In genomic region chr5:173826179-173826920, GRCh38 we compare ENCODE assay signal across 27 cellular contexts.
DNase-seq lines count a peak whose midpoint lies in the region; ATAC-seq, FAIRE-seq and TF ChIP-seq lines count a peak whose summit lies in the region.
"Had no signal": no experiment of that assay in that cellular context is flagged by ENCODE, and none has a peak within 500 bp of the region (broad histone marks: within the 10 kb centered on the region; RNA-seq: fewer than 3 reads in every experiment).

No MANE protein-coding gene starts in this region.

- 0 out of 2 replicates have a peak overlapping the region, but pooled peaks have one; percentile 26 for H2AFZ ChIP-seq in OCI-LY1 (ENCODE audit: low read length)
- H2AFZ ChIP-seq in hepatocyte, result no peak overlapping the region

- H3K79me2 ChIP-seq in OCI-LY1 (ENCODE audit: insufficient read depth, low read length), result no peaks in the 10 kb centered on the region
- no peaks in the 10 kb centered on the region for H3K79me2 ChIP-seq in hepatocyte

- DNase-seq in hepatocyte (ENCODE audit: low spot score), result no peak
- DNase-seq in GM12891 (ENCODE audit: insufficient read length, low spot score), result no peak
- DNase-seq in GF-D8 (lab: John Stamatoyannopoulos, UW), result no peak
- no peak for DNase-seq in NCI-H2196 (lab: John Stamatoyannopoulos, UW; ENCODE audit: unreplicated experiment)
- DNase-seq: activated CD4-positive, alpha-beta T cell treated with anti-CD3 and anti-CD28 coated beads for 36 hours; activated naive CD4-positive, alpha-beta T cell; activated T-cell treated with anti-CD3 and anti-CD28 coated beads, Interleukin-2, amount 50 U/mL, for 24 hours; CD4-positive, alpha-beta T cell; colonic mucosa; DMS 273 treated with DMSO at 0.1 percent for 48 hours; effector memory CD8-positive, alpha-beta T cell; foreskin melanocyte; KG1; NCI-H146; NCI-H526 treated with DMSO at 0.1 percent for 48 hours; stimulated activated CD4-positive, alpha-beta T cell treated with anti-CD3 and anti-CD28 coated beads, Interleukin-12 subunit alpha, Interleukin-12 subunit beta, amount 100 ng/mL, for 4 hours; stimulated activated CD4-positive, alpha-beta T cell treated with anti-CD3 and anti-CD28 coated beads, Interleukin-4, amount 100 ng/mL, for 24 hours; stimulated activated naive B cell treated with anti-CD40 and anti-IgM and Interleukin-4, amounts not matched to agents 10 μg/mL and 1 μg/mL and 100 μg/mL, for 72 hours; T-helper 17 cell had no signal

- 74% methylated on average over 8 of the region's 8 CpGs for WGBS in hepatocyte (ENCODE audit: low lambda C conversion rate, missing lambda C conversion rate)

- H3K36me3 ChIP-seq in OCI-LY1 (ENCODE audit: insufficient read depth, low read length) (peaks cover 10% of the 10 kb centered on the region), hepatocyte (replicated peaks; ENCODE audit: insufficient read depth, low read depth) (no peaks in the 10 kb centered on the region)
- H3K36me3 ChIP-seq: colonic mucosa, right atrium auricular region had no signal

- no peak for ATAC-seq in GM19452 (IDR thresholded peaks at IDR 0.05; ENCODE audit: unreplicated experiment)
- ATAC-seq: activated CD4-positive, alpha-beta T cell treated with anti-CD3 and anti-CD28 coated beads for 36 hours; effector memory CD8-positive, alpha-beta T cell; esophagus mucosa; stimulated activated naive B cell treated with anti-CD40 and anti-IgM and Interleukin-4, amounts not matched to agents 10 μg/mL and 1 μg/mL and 100 μg/mL, for 72 hours; T-helper 17 cell had no signal

- no peak for FAIRE-seq in GM12891 (lab: Jason Lieb, UNC)
- FAIRE-seq: G401.6, H54, islet of Langerhans had no signal

- H3K27me3 Mint-ChIP-seq in nephron (ENCODE audit: low read depth), result no peaks in the 10 kb centered on the region
- H3K27me3 Mint-ChIP-seq: activated CD4-positive, alpha-beta T cell treated with anti-CD3 and anti-CD28 coated beads for 36 hours; activated T-cell treated with anti-CD3 and anti-CD28 coated beads, Interleukin-2, amount 50 U/mL, for 24 hours; CD4-positive, alpha-beta T cell; stimulated activated naive B cell treated with anti-CD40 and anti-IgM and Interleukin-4, amounts not matched to agents 10 μg/mL and 1 μg/mL and 100 μg/mL, for 72 hours; T-helper 17 cell had no signal

- H3K27ac Mint-ChIP-seq in nephron, result peak overlapping the region; percentile 75 to 95 (median 89)
- H3K27ac Mint-ChIP-seq: activated CD4-positive, alpha-beta T cell treated with anti-CD3 and anti-CD28 coated beads for 36 hours; activated T-cell treated with anti-CD3 and anti-CD28 coated beads, Interleukin-2, amount 50 U/mL, for 24 hours; CD4-positive, alpha-beta T cell; effector memory CD8-positive, alpha-beta T cell; stimulated activated naive B cell treated with anti-CD40 and anti-IgM and Interleukin-4, amounts not matched to agents 10 μg/mL and 1 μg/mL and 100 μg/mL, for 72 hours; T-helper 17 cell had no signal

- TF ChIP-seq CTCF in OCI-LY1 (IDR thresholded peaks at IDR 0.05; ENCODE audit: low read length) (no peak), hepatocyte (IDR thresholded peaks at IDR 0.05; ENCODE audit: poor library complexity) (no peak), nephron (IDR thresholded peaks at IDR 0.05; ENCODE audit: unreplicated experiment in 3 of 3) (no peak)

- no peak overlapping the region for H3K4me3 Mint-ChIP-seq in nephron
- H3K4me3 Mint-ChIP-seq: activated CD4-positive, alpha-beta T cell treated with anti-CD3 and anti-CD28 coated beads for 36 hours; activated T-cell treated with anti-CD3 and anti-CD28 coated beads, Interleukin-2, amount 50 U/mL, for 24 hours; CD4-positive, alpha-beta T cell; effector memory CD8-positive, alpha-beta T cell; stimulated activated naive B cell treated with anti-CD40 and anti-IgM and Interleukin-4, amounts not matched to agents 10 μg/mL and 1 μg/mL and 100 μg/mL, for 72 hours; T-helper 17 cell had no signal

- H3K4me1 Mint-ChIP-seq in nephron, result peaks cover 31% of the 10 kb centered on the region

- H3K4me2 ChIP-seq in OCI-LY1 (ENCODE audit: low read length) (no peak overlapping the region), hepatocyte (no peak overlapping the region)

- H4K20me1 ChIP-seq in OCI-LY1 (ENCODE audit: insufficient read depth, low read length) (no peaks in the 10 kb centered on the region), hepatocyte (ENCODE audit: insufficient read depth, poor library complexity, severe bottlenecking) (no peaks in the 10 kb centered on the region)

- H3K9me3 ChIP-seq in OCI-LY1 (ENCODE audit: low read length), result 0 out of 2 replicates have a peak, but pooled peaks cover 3% of the 10 kb centered on the region
- H3K9me3 ChIP-seq in hepatocyte (ENCODE audit: low read depth), result no peaks in the 10 kb centered on the region
- H3K9me3 ChIP-seq: colonic mucosa had no signal

- H3K4me1 ChIP-seq in OCI-LY1 (ENCODE audit: insufficient read depth, low read length, severe bottlenecking) (peaks cover 92% of the 10 kb centered on the region), hepatocyte (ENCODE audit: insufficient read depth) (peaks cover 30% of the 10 kb centered on the region)
- H3K4me1 ChIP-seq: right atrium auricular region had no signal

- peaks cover 10% of the 10 kb centered on the region; the same call in 1 of the 2 replicates for H3F3A ChIP-seq in OCI-LY1 (ENCODE audit: insufficient read depth, low read length)

- no peak overlapping the region for H3K4me3 ChIP-seq in OCI-LY1 (ENCODE audit: low read depth, low read length, poor library complexity, severe bottlenecking)
- H3K4me3 ChIP-seq in hepatocyte, result no peak overlapping the region
- H3K4me3 ChIP-seq: colonic mucosa, right atrium auricular region had no signal

- TF ChIP-seq POLR2A in GM12891 (IDR thresholded peaks at IDR 0.05; ENCODE audit: low read depth, low read length), result no peak

- peaks cover 4% of the 10 kb centered on the region for H3K9me3 Mint-ChIP-seq in nephron

- no peak overlapping the region for H3K9ac ChIP-seq in OCI-LY1 (ENCODE audit: low read length)

- H3K27me3 ChIP-seq in OCI-LY1 (ENCODE audit: insufficient read depth, low read length) (no peaks in the 10 kb centered on the region), hepatocyte (no peaks in the 10 kb centered on the region)
- H3K27me3 ChIP-seq: colonic mucosa, right atrium auricular region had no signal

- no peaks in the 10 kb centered on the region for H3K9me2 ChIP-seq in OCI-LY1 (ENCODE audit: low read depth, low read length)
- no peaks in the 10 kb centered on the region for H3K9me2 ChIP-seq in hepatocyte (replicated peaks; ENCODE audit: insufficient read depth)

- H3K36me3 Mint-ChIP-seq in nephron (ENCODE audit: low read depth), result peaks cover 5% of the 10 kb centered on the region

- H3K27ac ChIP-seq in OCI-LY1 (ENCODE audit: low read depth, low read length, poor library complexity, severe bottlenecking) (peak overlapping the region; percentile 99), hepatocyte (peak overlapping the region; percentile 82)
- H3K27ac ChIP-seq: colonic mucosa, right atrium auricular region had no signal

TF ChIP-seq in GM12891, 5 proteins besides CTCF, POLR2A, EP300 and RAD21:
- TF ChIP-seq SPI1 (IDR thresholded peaks at IDR 0.05; ENCODE audit: low read depth, low read length), result no peak
- TF ChIP-seq POU2F2 (IDR thresholded peaks at IDR 0.05; ENCODE audit: low read depth, low read length), result no peak
- TF ChIP-seq TAF1 (IDR thresholded peaks at IDR 0.05; ENCODE audit: low read depth, low read length), result no peak
